13 cellular contexts compared by ENCODE assay signal in the genomic region with DNA sequence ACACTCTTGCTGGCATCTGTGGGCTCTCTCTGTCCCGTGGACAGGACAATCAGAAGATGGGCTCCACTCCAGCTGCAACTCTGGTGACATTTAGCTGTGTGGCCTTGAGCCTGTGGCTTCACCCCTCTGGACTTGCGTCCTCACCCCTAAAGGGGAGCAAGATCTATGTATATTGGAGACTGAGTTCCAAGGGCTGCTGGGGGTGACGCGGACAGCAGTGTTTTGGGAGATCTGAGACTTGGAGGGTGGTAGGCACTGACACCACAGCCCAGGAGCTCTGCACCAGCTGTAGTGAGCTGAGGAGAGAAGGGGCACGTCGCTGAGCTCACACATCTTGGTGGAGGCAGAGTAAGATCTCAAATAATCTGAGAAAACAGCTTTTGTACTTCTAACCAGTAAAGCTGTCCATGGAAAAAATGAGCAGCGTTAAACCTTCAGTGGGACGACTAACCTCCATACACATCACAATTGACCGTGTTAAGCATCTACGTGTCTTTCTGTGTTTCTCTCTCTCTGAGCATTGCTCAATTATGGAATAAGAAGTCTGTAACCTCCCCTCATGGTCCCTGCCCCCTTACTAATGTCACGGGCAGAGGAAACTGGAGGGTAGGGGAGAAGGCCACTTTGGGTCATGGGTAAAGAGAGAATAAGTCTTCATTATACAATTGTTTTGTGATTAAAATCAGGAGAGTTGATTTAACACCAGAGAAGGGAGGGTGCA.
A peak's percentile ranks its signal among the peaks of the same experiment; 100 is the strongest.
DNase-seq lines count a peak whose midpoint lies in the region; ATAC-seq and TF ChIP-seq lines count a peak whose summit lies in the region.
"Had no signal": no experiment of that assay in that cellular context is flagged by ENCODE, and none has a peak within 500 bp of the region (broad histone marks: within the 10 kb centered on the region; RNA-seq: fewer than 3 reads in every experiment).

No MANE protein-coding gene starts in this region.

- peak overlapping the region; percentile 66 for H3K4me2 ChIP-seq in KMS-11

- peak; percentile 5 for ATAC-seq in activated CD8-positive, alpha-beta memory T cell treated with anti-CD3 and anti-CD28 coated beads, Interleukin-2, amount 10 ng/mL, durations not matched to agents 7 days and 5 days
- ATAC-seq in psoas muscle (peak in 1 of 4 donors; percentile 9), GM21576 (IDR thresholded peaks at IDR 0.05; ENCODE audit: unreplicated experiment) (no peak), HG03135 (IDR thresholded peaks at IDR 0.05; ENCODE audit: unreplicated experiment) (no peak)

- H3K36me3 ChIP-seq in KMS-11 (ENCODE audit: insufficient read depth) = no peaks in the 10 kb centered on the region
- H3K36me3 ChIP-seq in psoas muscle (ENCODE audit: insufficient read depth in 1 of 2, low read depth in 1 of 2) = no peaks in the 10 kb centered on the region
- H3K36me3 ChIP-seq: transverse colon had no signal

- H3K79me2 ChIP-seq in KMS-11 (ENCODE audit: insufficient read depth, low read depth) = no peaks in the 10 kb centered on the region

- peaks cover 62% of the 10 kb centered on the region for H3K4me1 Mint-ChIP-seq in activated CD8-positive, alpha-beta memory T cell treated with anti-CD3 and anti-CD28 coated beads, Interleukin-2, amount 10 ng/mL, durations not matched to agents 7 days and 5 days
- peaks cover 70% of the 10 kb centered on the region for H3K4me1 Mint-ChIP-seq in activated T-helper 2 cell treated with anti-CD3 and anti-CD28 coated beads, Interferon-gamma antibody, Interleukin-2, Interleukin-4, amounts not matched to agents 10 μg/mL and 5 μg/mL and 100 μg/mL, durations not matched to agents 14 hours and 24 hours and 36 hours (ENCODE audit: low read depth)

- intact Hi-C loops in activated T-helper 2 cell treated with anti-CD3 and anti-CD28 coated beads, Interferon-gamma antibody, Interleukin-2, Interleukin-4, amounts not matched to agents 10 μg/mL and 5 μg/mL and 100 μg/mL, durations not matched to agents 14 hours and 24 hours and 36 hours (cut with micrococcal nuclease) = loop anchor here (1.0 to 5.0 kb wide), 5 partner anchors 71 to 212 kb away; a partner anchor contains a TSS
- intact Hi-C loops in psoas muscle (cut with DNase I) = no loop called here

- H3K9me3 Mint-ChIP-seq in activated CD8-positive, alpha-beta memory T cell treated with anti-CD3 and anti-CD28 coated beads, Interleukin-2, amount 10 ng/mL, durations not matched to agents 7 days and 5 days (ENCODE audit: low read depth) = no peaks in the 10 kb centered on the region
- H3K9me3 Mint-ChIP-seq in activated T-helper 2 cell treated with anti-CD3 and anti-CD28 coated beads, Interferon-gamma antibody, Interleukin-2, Interleukin-4, amounts not matched to agents 10 μg/mL and 5 μg/mL and 100 μg/mL, durations not matched to agents 14 hours and 24 hours and 36 hours = no peaks in the 10 kb centered on the region

- H3K27me3 ChIP-seq in KMS-11 (ENCODE audit: insufficient read depth, low read depth) (no peaks in the 10 kb centered on the region), psoas muscle (ENCODE audit: insufficient read depth in 3 of 3, low read length in 2 of 3) (no peaks in the 10 kb centered on the region)
- H3K27me3 ChIP-seq: transverse colon had no signal

- peaks cover 98% of the 10 kb centered on the region for H3K27me3 Mint-ChIP-seq in activated CD8-positive, alpha-beta memory T cell treated with anti-CD3 and anti-CD28 coated beads, Interleukin-2, amount 10 ng/mL, durations not matched to agents 7 days and 5 days
- peaks cover 53% of the 10 kb centered on the region for H3K27me3 Mint-ChIP-seq in activated T-helper 2 cell treated with anti-CD3 and anti-CD28 coated beads, Interferon-gamma antibody, Interleukin-2, Interleukin-4, amounts not matched to agents 10 μg/mL and 5 μg/mL and 100 μg/mL, durations not matched to agents 14 hours and 24 hours and 36 hours (ENCODE audit: low read depth)

- no peak overlapping the region for H3K9ac ChIP-seq in KMS-11

- no peak overlapping the region for H3K27ac ChIP-seq in KMS-11
- H3K27ac ChIP-seq in psoas muscle = peak overlapping the region; percentile 68
- H3K27ac ChIP-seq: transverse colon had no signal

- 88 to 93% (median 89%) methylated on average over 11 of the region's 11 CpGs for WGBS in psoas muscle, 3 donors

- H3K9me3 ChIP-seq in psoas muscle = no peaks in the 10 kb centered on the region
- H3K9me3 ChIP-seq: transverse colon had no signal

- CTCF ChIA-PET in activated CD8-positive, alpha-beta memory T cell treated with anti-CD3 and anti-CD28 coated beads, Interleukin-2, amount 10 ng/mL, durations not matched to agents 7 days and 5 days (lab: Charles Lee) = interaction anchor here (1.4 kb wide), 1 partner anchor 24 kb away, joined by 3 read pairs; no protein-coding TSS in a partner anchor

- no peak overlapping the region for H2AFZ ChIP-seq in KMS-11 (ENCODE audit: low read depth)

- H4K20me1 ChIP-seq in KMS-11 (ENCODE audit: insufficient read depth) = no peaks in the 10 kb centered on the region

- H3K36me3 Mint-ChIP-seq in activated CD8-positive, alpha-beta memory T cell treated with anti-CD3 and anti-CD28 coated beads, Interleukin-2, amount 10 ng/mL, durations not matched to agents 7 days and 5 days = no peaks in the 10 kb centered on the region
- H3K36me3 Mint-ChIP-seq in activated T-helper 2 cell treated with anti-CD3 and anti-CD28 coated beads, Interferon-gamma antibody, Interleukin-2, Interleukin-4, amounts not matched to agents 10 μg/mL and 5 μg/mL and 100 μg/mL, durations not matched to agents 14 hours and 24 hours and 36 hours (ENCODE audit: low read depth) = peaks cover 8% of the 10 kb centered on the region

- DNase-seq in activated CD8-positive, alpha-beta memory T cell treated with anti-CD3 and anti-CD28 coated beads, Interleukin-2, amount 10 ng/mL, durations not matched to agents 7 days and 5 days = no peak
- DNase-seq in activated CD8-positive, alpha-beta memory T cell treated with anti-CD3 and anti-CD28 coated beads, Interleukin-2, amount 50 U/mL, for 4 hours = no peak
- no peak for DNase-seq in activated T-helper 2 cell treated with anti-CD3 and anti-CD28 coated beads, Interferon-gamma antibody, Interleukin-2, Interleukin-4, amounts not matched to agents 10 μg/mL and 5 μg/mL and 100 μg/mL, durations not matched to agents 14 hours and 24 hours and 36 hours (ENCODE audit: low spot score)
- DNase-seq in psoas muscle = no peak
- no peak for DNase-seq in GF-D8 (lab: John Stamatoyannopoulos, UW)
- DNase-seq: DMS153, NCI-H187 treated with DMSO at 0.1 percent for 48 hours, NCI-H748 treated with DMSO at 0.1 percent for 48 hours, transverse colon had no signal

- no peak overlapping the region for H3K4me3 Mint-ChIP-seq in activated CD8-positive, alpha-beta memory T cell treated with anti-CD3 and anti-CD28 coated beads, Interleukin-2, amount 10 ng/mL, durations not matched to agents 7 days and 5 days
- peak overlapping the region; percentile 51 for H3K4me3 Mint-ChIP-seq in activated T-helper 2 cell treated with anti-CD3 and anti-CD28 coated beads, Interferon-gamma antibody, Interleukin-2, Interleukin-4, amounts not matched to agents 10 μg/mL and 5 μg/mL and 100 μg/mL, durations not matched to agents 14 hours and 24 hours and 36 hours (ENCODE audit: low read depth)

- peaks cover 67% of the 10 kb centered on the region for H3K4me1 ChIP-seq in KMS-11 (ENCODE audit: low read depth, poor library complexity, severe bottlenecking)
- H3K4me1 ChIP-seq in psoas muscle = peaks cover 58% of the 10 kb centered on the region

- H3K27ac Mint-ChIP-seq in activated CD8-positive, alpha-beta memory T cell treated with anti-CD3 and anti-CD28 coated beads, Interleukin-2, amount 10 ng/mL, durations not matched to agents 7 days and 5 days = peak overlapping the region; percentile 42
- peak overlapping the region; percentile 93 for H3K27ac Mint-ChIP-seq in activated T-helper 2 cell treated with anti-CD3 and anti-CD28 coated beads, Interferon-gamma antibody, Interleukin-2, Interleukin-4, amounts not matched to agents 10 μg/mL and 5 μg/mL and 100 μg/mL, durations not matched to agents 14 hours and 24 hours and 36 hours

- H3K4me3 ChIP-seq in KMS-11 (IDR thresholded peaks at IDR 0.05; ENCODE audit: insufficient read depth, low read depth, low read length) (no peak overlapping the region), psoas muscle (no peak overlapping the region)
- H3K4me3 ChIP-seq: lung, transverse colon had no signal

- TF ChIP-seq CTCF in KMS-11 (conservative IDR thresholded peaks at IDR 0.05; ENCODE audit: low read depth, low read length) = no peak
- TF ChIP-seq CTCF in psoas muscle (IDR thresholded peaks at IDR 0.05) = no peak
